In genomic region chrX:131543774-131544173, GRCh38 we compare ENCODE assay signal across 9 cellular contexts. TPM values are rescaled to one million over a fixed set of nuclear protein-coding genes. Genes with fewer than 3 reads are reported as not detected.
"Had no signal": no experiment of that assay in that cellular context is flagged by ENCODE, and none has a peak within 500 bp of the region (broad histone marks: within the 10 kb centered on the region; RNA-seq: fewer than 3 reads in every experiment).

OR13H1 (plus strand) TSS chrX:131544074; CDS start chrX:131544074, 0 bp downstream.

- FAIRE-seq: G401.6, GM12878, GM12891, GM12892, GM18507, GM19239 had no signal

- ATAC-seq: GM12878 had no signal

- DNase-seq: GDM1, GF-D8 had no signal

- H3K4me3 ChIP-seq: GM12878 had no signal

RNA-seq across cellular contexts. Expression of gene OR13H1, which starts in this region (rescaled TPM):
- total RNA-seq: G401, GM12878 had no signal
- polyA plus RNA-seq: GM12878 had no signal
